ENCODE assay signal across 11 cellular contexts in the genomic region with DNA sequence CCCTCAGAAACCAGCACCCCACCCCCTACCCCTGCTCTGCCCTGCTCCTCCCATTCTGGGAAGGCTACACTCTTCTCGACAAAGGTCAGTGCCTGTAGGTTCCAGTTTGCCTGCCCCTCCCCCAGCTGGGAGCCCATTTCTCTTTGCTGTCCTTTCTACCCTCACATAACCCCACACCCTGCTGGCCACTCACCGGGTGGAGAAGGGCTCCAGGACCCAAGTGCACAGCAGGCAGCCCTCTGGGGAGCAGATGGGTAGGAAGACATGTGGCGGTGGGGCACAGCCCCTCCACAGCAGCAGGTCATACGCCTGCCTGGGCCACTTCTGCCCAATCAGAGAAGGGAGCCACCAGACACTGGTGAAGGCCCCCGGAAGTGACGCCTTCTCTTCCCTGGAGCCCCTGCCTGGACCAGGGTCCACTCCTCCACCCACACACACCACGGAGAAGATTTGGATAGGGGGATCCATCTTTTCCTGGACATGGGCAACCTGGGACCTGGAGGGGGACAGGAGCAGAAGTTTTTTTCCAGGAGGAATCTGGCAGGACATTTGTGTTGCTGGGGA. TPM values are rescaled to one million over a fixed set of nuclear protein-coding genes. Genes with fewer than 3 reads are reported as not detected.
DNase-seq lines count a peak whose midpoint lies in the region; ATAC-seq, FAIRE-seq and TF ChIP-seq lines count a peak whose summit lies in the region.
"Had no signal": no experiment of that assay in that cellular context is flagged by ENCODE, and none has a peak within 500 bp of the region (broad histone marks: within the 10 kb centered on the region; RNA-seq: fewer than 3 reads in every experiment).

A gene (minus strand): TSS at position 326 of the 564 bp plus-strand sequence. CDS start 1,948 bp downstream, outside the sequence.

- H3K9me3 ChIP-seq in K562 (replicated peaks; ENCODE audit: control insufficient read depth, insufficient read depth, low read depth, low read length) (no peaks in the 10 kb centered on the region), mesodermal cell (ENCODE audit: control insufficient read depth, low read length) (no peaks in the 10 kb centered on the region)

- POLR2A ChIA-PET in K562 (lab: Yijun Ruan, JAX) = interaction anchor here (0.6 to 1.3 kb wide), 4 partner anchors 9 to 334 kb away, joined by 3 to 7 read pairs (median 3); a partner anchor contains a TSS

- no peak for TF ChIP-seq EP300 in K562 (IDR thresholded peaks at IDR 0.05; ENCODE audit: low read length)

- H3K4me3 ChIP-seq in K562 (peak within 1 kb of the TSS; percentile 13; the same call in 1 of the 2 replicates), mesodermal cell (ENCODE audit: extremely low read depth, insufficient read depth, low read length, poor library complexity, severe bottlenecking) (no peak within 1 kb of the TSS)

- TF ChIP-seq POLR2A in K562 (conservative IDR thresholded peaks at IDR 0.05) = peak; percentile 49; the same call in 1 of the 2 replicates

- peak within 1 kb of the TSS; percentile 66 for H3K4me2 ChIP-seq in K562 (ENCODE audit: insufficient read depth, low read length)

- no peaks in the 10 kb centered on the region for H3K9me1 ChIP-seq in K562 (ENCODE audit: control insufficient read depth, insufficient read depth, low read length)

- peaks cover 5 to 34% of the 10 kb centered on the region in 2 experiments; a peak in 4 of 5 replicates for H3K4me1 ChIP-seq in K562 (replicated peaks in 1 of 2; ENCODE audit: control insufficient read depth in 2 of 2, insufficient read depth in 2 of 2, low read length in 2 of 2)
- peaks cover 22% of the 10 kb centered on the region for H3K4me1 ChIP-seq in mesodermal cell (ENCODE audit: control insufficient read depth, insufficient read depth, low read length, poor library complexity, severe bottlenecking)

- H3K4me3 Mint-ChIP-seq in T-helper 1 cell treated with Interleukin-12 subunit alpha and Interleukin-12 subunit beta and Interleukin-4 antibody, amounts not matched to agents 30 μg/mL and 1 μg/mL, for 36 hours = peak within 1 kb of the TSS; percentile 64

- no peaks in the 10 kb centered on the region for H3K36me3 Mint-ChIP-seq in T-helper 1 cell treated with Interleukin-12 subunit alpha and Interleukin-12 subunit beta and Interleukin-4 antibody, amounts not matched to agents 30 μg/mL and 1 μg/mL, for 36 hours (ENCODE audit: low read depth)

- no TSS peak for BruUV-seq in K562 (replicated peaks; lab: Mats Ljungman, UMichigan)

- no peaks in the 10 kb centered on the region for H3K9me3 Mint-ChIP-seq in T-helper 1 cell treated with Interleukin-12 subunit alpha and Interleukin-12 subunit beta and Interleukin-4 antibody, amounts not matched to agents 30 μg/mL and 1 μg/mL, for 36 hours

- CTCF ChIA-PET in K562 (lab: Yijun Ruan, JAX; ENCODE audit: low intra/inter-chr PET ratio) = no interaction called here

- no peak within 1 kb of the TSS for H3K27ac Mint-ChIP-seq in T-helper 1 cell treated with Interleukin-12 subunit alpha and Interleukin-12 subunit beta and Interleukin-4 antibody, amounts not matched to agents 30 μg/mL and 1 μg/mL, for 36 hours

- no peaks in the 10 kb centered on the region for H3K79me2 ChIP-seq in K562 (ENCODE audit: control insufficient read depth, insufficient read depth, low read length)

- 0 out of 2 replicates have a peak, but pooled peaks cover 3% of the 10 kb centered on the region for H4K20me1 ChIP-seq in K562 (replicated peaks; ENCODE audit: control insufficient read depth, insufficient read depth, low read length)

- no peak for TF ChIP-seq RAD21 in K562 (CRISPR knock-in tag; conservative IDR thresholded peaks at IDR 0.05 in 1 of 2, IDR thresholded peaks at IDR 0.05 in 1 of 2)

- peak within 1 kb of the TSS; percentile 21 to 64; a peak in 3 of 4 replicates for H3K9ac ChIP-seq in K562 (ENCODE audit: insufficient read depth in 1 of 2, low read depth in 2 of 2, low read length in 2 of 2)

- ATAC-seq in K562 (peak; percentile 75), HG03432 (IDR thresholded peaks at IDR 0.05; ENCODE audit: unreplicated experiment) (no peak), GM18867 (IDR thresholded peaks at IDR 0.05; ENCODE audit: unreplicated experiment) (no peak), HG02938 (IDR thresholded peaks at IDR 0.05; ENCODE audit: unreplicated experiment) (no peak)

- peak; percentile 76 for FAIRE-seq in K562 (lab: Jason Lieb, UNC)
- FAIRE-seq: GM18507 had no signal

- peak within 1 kb of the TSS; percentile 29; the same call in 1 of the 3 replicates for H3K27ac ChIP-seq in K562 (ENCODE audit: extremely low read depth, low read depth, low read length)
- H3K27ac ChIP-seq in mesodermal cell (ENCODE audit: low read depth, low read length, severe bottlenecking) = peak within 1 kb of the TSS; percentile 23
- H3K27ac ChIP-seq in temporal lobe (ENCODE audit: low read depth, low read length) = peak within 1 kb of the TSS; percentile 19

- TF ChIP-seq CTCF in K562 (IDR thresholded peaks at IDR 0.05 in 2 of 3, conservative IDR thresholded peaks at IDR 0.05 in 1 of 3; ENCODE audit: insufficient read depth in 2 of 3, low read depth in 1 of 3, low read length in 3 of 3) = no peak

- intact Hi-C loops in K562 (cut with micrococcal nuclease) = loop anchor here (10.0 kb wide), 1 partner anchor 397 kb away; no protein-coding TSS in a partner anchor

- H3K27me3 ChIP-seq in K562 (ENCODE audit: control insufficient read depth in 2 of 2, insufficient read depth in 2 of 2, low read length in 2 of 2) = peaks cover 18 to 30% of the 10 kb centered on the region in 2 experiments

- no peaks in the 10 kb centered on the region for H3K36me3 ChIP-seq in K562 (ENCODE audit: control insufficient read depth, insufficient read depth, low read length)
- no peaks in the 10 kb centered on the region for H3K36me3 ChIP-seq in mesodermal cell (ENCODE audit: control insufficient read depth, insufficient read depth, low read length)

- peaks cover 2% of the 10 kb centered on the region for H3K4me1 Mint-ChIP-seq in T-helper 1 cell treated with Interleukin-12 subunit alpha and Interleukin-12 subunit beta and Interleukin-4 antibody, amounts not matched to agents 30 μg/mL and 1 μg/mL, for 36 hours (ENCODE audit: low read depth)

- H2AFZ ChIP-seq in K562 (ENCODE audit: low read depth, low read length) = peak within 1 kb of the TSS; percentile 90

- in situ Hi-C loops in K562 (cut with MboI) = no loop called here

- 13% methylated on average over 7 of the region's 7 CpGs for WGBS in K562 (ENCODE audit: insufficient coverage, low coverage, missing lambda C conversion rate)
- WGBS in mesodermal cell (ENCODE audit: insufficient coverage in 2 of 2), 2 experiments = 31 to 47% methylated on average over 3 to 4 of the region's 7 CpGs

- DNase-seq in T-helper 1 cell (no peak), K562 (ENCODE audit: extremely low read depth in 1 of 4, low spot score in 3 of 4) (peak; percentile 72 to 83 (median 80))

- peaks cover 73% of the 10 kb centered on the region for H3K27me3 Mint-ChIP-seq in T-helper 1 cell treated with Interleukin-12 subunit alpha and Interleukin-12 subunit beta and Interleukin-4 antibody, amounts not matched to agents 30 μg/mL and 1 μg/mL, for 36 hours (ENCODE audit: low read depth)

RNA-seq across cellular contexts. Expression of the gene that starts here (rescaled TPM):
- 1.6 and 3.6 TPM in 2 replicates for total RNA-seq in K562 (2011; cell fraction: chromatin; rRNA removed; ENCODE audit: low replicate concordance)
- 1.3 and 3.7 TPM in 2 replicates for total RNA-seq in K562 (2011; cell fraction: nucleolus; rRNA removed)
- 2.0 and 2.9 TPM in 2 replicates for total RNA-seq in K562 (2011; cell fraction: nucleoplasm; rRNA removed)
- 0.24 TPM in 1 of 2 replicates, not detected in the other for total RNA-seq in K562 (2014; rRNA removed)
- total RNA-seq in K562 (2014; rRNA removed; fragmentation: Illumina TruSeq; extraction: Trizol) = 0.36 TPM in 1 of 2 replicates, not detected in the other
- 0.11 and 0.22 TPM in 2 replicates for total RNA-seq in K562 (2015; rRNA removed; fragmentation: Illumina TruSeq; extraction: Trizol)
- 0.40 and 0.62 TPM in 2 replicates for total RNA-seq in K562 (2021)
- 0.18 and 0.56 TPM in 2 replicates for polyA plus RNA-seq in K562 (2011; rRNA removed)
- polyA plus RNA-seq in K562 (2011; cell fraction: cytosol; rRNA removed) = 0.29 and 2.3 TPM in 2 replicates
- 0.46 and 2.7 TPM in 2 replicates for polyA plus RNA-seq in K562 (2011; cell fraction: nucleus; rRNA removed)
- polyA plus RNA-seq in K562 (2012) = 0.60 and 0.68 TPM in 2 replicates
- 0.64 and 1.1 TPM in 2 replicates for polyA plus RNA-seq in K562 (2014; fragmentation: Illumina TruSeq; extraction: Trizol)
- under 1 TPM; 0.11 to 0.28 TPM for polyA plus RNA-seq in K562 (2014; fragmentation: Nextera tagmentation; extraction: Ambion mirVana)
- polyA plus RNA-seq in K562 (2014; rRNA removed) = 0.34 and 0.50 TPM in 2 replicates
- polyA minus RNA-seq in K562 (2011; rRNA and poly(A)+ RNA removed) = 0.12 and 0.39 TPM in 2 replicates
- 1.1 TPM in 1 of 2 replicates, not detected in the other for polyA minus RNA-seq in K562 (2011; cell fraction: cytosol; rRNA and poly(A)+ RNA removed)
- polyA minus RNA-seq in K562 (2011; cell fraction: nucleus; rRNA and poly(A)+ RNA removed) = 0.33 and 1.8 TPM in 2 replicates
- polyA plus RNA-seq in mesodermal cell (2013, experiment 1 of 2) = 1.5 TPM
- polyA plus RNA-seq in mesodermal cell (2013, experiment 2 of 2) = 1.1 TPM
- total RNA-seq in temporal lobe = under 0.01 TPM
- total RNA-seq: lung microvascular endothelial cell had no signal
- polyA plus RNA-seq: AG04450 had no signal

Comparison
In these comparisons a context has a peak if more than half of its experiments do, and no peak if none do; other contexts are left out.
1. DNase-seq: peak in K562 (4 of 4); none in T-helper 1 cell (0 of 5).
2. Peak in every context shown above with its lines, with median percentiles within 50 percentile points of each other: H3K27ac ChIP-seq.